17 cellular contexts compared by ENCODE assay signal in genomic region chr12:2247109-2247508, GRCh38.
"Had no signal": no experiment of that assay in that cellular context is flagged by ENCODE, and none has a peak within 500 bp of the region (broad histone marks: within the 10 kb centered on the region; RNA-seq: fewer than 3 reads in every experiment).

No MANE protein-coding gene starts in this region.

- H3K36me3 ChIP-seq: ascending aorta, esophagus squamous epithelium, pancreas had no signal

- H3K4me3 ChIP-seq: ascending aorta, esophagus squamous epithelium, pancreas, skin epidermis had no signal

- H3K27me3 ChIP-seq: ascending aorta, esophagus squamous epithelium had no signal

- H3K36me3 Mint-ChIP-seq: activated CD4-positive, alpha-beta memory T cell treated with anti-CD3 and anti-CD28 coated beads for 36 hours; stimulated activated naive B cell treated with anti-CD40 and anti-IgM and Interleukin-4, amounts not matched to agents 10 μg/mL and 1 μg/mL and 100 μg/mL, for 72 hours had no signal

- FAIRE-seq: colon, islet of Langerhans, pancreas had no signal

- H3K4me1 ChIP-seq: pancreas had no signal

- DNase-seq: activated CD4-positive, alpha-beta memory T cell treated with anti-CD3 and anti-CD28 coated beads for 36 hours; activated CD4-positive, alpha-beta T cell treated with anti-CD3 and anti-CD28 coated beads for 1 hour; activated gamma-delta T cell treated with Interleukin-2 at 50 U/mL for 16 hours; activated T-cell treated with anti-CD3 and anti-CD28 coated beads, Interleukin-2, amount 50 U/mL, for 72 hours; esophagus squamous epithelium; foreskin fibroblast; head of caudate nucleus; pancreas; stimulated activated naive B cell treated with anti-CD40 and anti-IgM and Interleukin-4, amounts not matched to agents 10 μg/mL and 1 μg/mL and 100 μg/mL, for 72 hours; substantia nigra; trophoblast cell had no signal

- H3K9me3 Mint-ChIP-seq: activated CD4-positive, alpha-beta memory T cell treated with anti-CD3 and anti-CD28 coated beads for 36 hours; activated T-cell treated with anti-CD3 and anti-CD28 coated beads, Interleukin-2, amount 50 U/mL, for 72 hours; stimulated activated naive B cell treated with anti-CD40 and anti-IgM and Interleukin-4, amounts not matched to agents 10 μg/mL and 1 μg/mL and 100 μg/mL, for 72 hours; T-helper 2 cell treated with Interferon-gamma antibody and Interleukin-4, amounts not matched to agents 5 μg/mL and 100 μg/mL, for 36 hours had no signal

- H3K4me3 Mint-ChIP-seq: activated CD4-positive, alpha-beta memory T cell treated with anti-CD3 and anti-CD28 coated beads for 36 hours; activated T-cell treated with anti-CD3 and anti-CD28 coated beads, Interleukin-2, amount 50 U/mL, for 72 hours; stimulated activated naive B cell treated with anti-CD40 and anti-IgM and Interleukin-4, amounts not matched to agents 10 μg/mL and 1 μg/mL and 100 μg/mL, for 72 hours; T-helper 2 cell treated with Interferon-gamma antibody and Interleukin-4, amounts not matched to agents 5 μg/mL and 100 μg/mL, for 36 hours had no signal

- ATAC-seq: activated T-cell treated with anti-CD3 and anti-CD28 coated beads, Interleukin-2, amount 50 U/mL, for 72 hours; left lobe of liver; pancreas; stimulated activated naive B cell treated with anti-CD40 and anti-IgM and Interleukin-4, amounts not matched to agents 10 μg/mL and 1 μg/mL and 100 μg/mL, for 72 hours had no signal

- H3K9me3 ChIP-seq: ascending aorta, esophagus squamous epithelium, pancreas had no signal

- H3K27ac Mint-ChIP-seq: activated CD4-positive, alpha-beta memory T cell treated with anti-CD3 and anti-CD28 coated beads for 36 hours; activated T-cell treated with anti-CD3 and anti-CD28 coated beads, Interleukin-2, amount 50 U/mL, for 72 hours; stimulated activated naive B cell treated with anti-CD40 and anti-IgM and Interleukin-4, amounts not matched to agents 10 μg/mL and 1 μg/mL and 100 μg/mL, for 72 hours; T-helper 2 cell treated with Interferon-gamma antibody and Interleukin-4, amounts not matched to agents 5 μg/mL and 100 μg/mL, for 36 hours had no signal

- H3K27ac ChIP-seq: ascending aorta, pancreas, skin epidermis had no signal
